In the genomic region with DNA sequence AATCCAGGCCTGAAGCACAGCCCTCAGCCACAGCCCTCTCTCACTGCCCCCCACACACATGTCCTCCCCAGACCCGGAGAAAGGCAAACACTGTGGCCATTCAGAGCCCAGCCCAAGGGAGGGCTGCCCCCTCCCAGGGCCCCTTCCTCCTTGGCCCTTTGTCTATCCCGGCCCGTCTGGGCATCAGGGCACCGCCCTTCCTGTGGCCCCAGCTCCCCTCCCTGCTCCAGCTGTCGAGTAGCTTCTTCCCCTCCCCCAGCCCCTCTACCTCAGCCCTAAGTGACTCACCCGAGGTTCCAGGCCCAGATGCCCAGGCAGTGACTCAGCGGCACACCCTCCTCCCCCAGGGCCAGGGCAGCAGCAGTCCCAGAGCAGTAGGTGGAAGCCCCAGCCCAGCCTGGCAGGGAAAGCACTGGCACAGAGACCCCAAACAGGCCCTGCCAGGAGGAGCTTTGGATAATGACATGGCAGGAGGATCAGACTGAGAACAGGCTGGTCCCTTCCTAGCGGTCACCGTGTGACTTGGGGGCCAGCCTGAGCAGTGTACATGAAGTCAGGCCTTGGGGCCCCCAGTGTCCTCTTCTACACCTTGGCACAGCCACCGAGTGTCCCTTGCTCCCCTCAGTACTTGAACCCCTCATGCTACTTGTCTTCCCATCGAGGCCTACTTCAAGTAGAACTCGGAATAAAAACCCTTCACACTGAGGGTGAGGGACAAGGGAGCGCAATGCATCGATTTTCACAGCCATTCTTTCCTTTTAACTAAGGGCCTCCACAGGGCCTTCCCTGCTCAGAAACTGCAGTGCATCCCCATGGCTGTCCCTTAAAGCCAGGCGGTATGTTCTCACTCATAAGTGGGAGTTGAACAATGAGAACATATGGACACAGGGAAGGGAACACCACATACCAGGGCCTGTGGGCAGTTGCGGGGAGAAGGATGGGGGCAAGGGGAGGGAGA, we compare ENCODE assay signal across 8 cellular contexts. TPM values are rescaled to one million over a fixed set of nuclear protein-coding genes. Genes with fewer than 3 reads are reported as not detected.
DNase-seq lines count a peak whose midpoint lies in the region; ATAC-seq and TF ChIP-seq lines count a peak whose summit lies in the region.

No MANE protein-coding gene starts in this region.

- peak overlapping the region; percentile 99 to 100 for H3K27ac ChIP-seq in coronary artery
- H3K27ac ChIP-seq in liver (ENCODE audit: low read depth in 1 of 2, low read length in 2 of 2): peak overlapping the region in 1 of 2 donors; percentile 68

- 77% methylated on average over 16 of the region's 16 CpGs for WGBS in liver

- H3K36me3 ChIP-seq in liver (ENCODE audit: control insufficient read depth in 4 of 4, insufficient read depth in 3 of 4, low read depth in 1 of 4, low read length in 3 of 4): no peaks in the 10 kb centered on the region

- peaks cover 0 to 9% (median 4%) of the 10 kb centered on the region in 4 donors for H3K4me1 ChIP-seq in liver (ENCODE audit: control insufficient read depth in 4 of 4, insufficient read depth in 4 of 4, low read length in 3 of 4)

- no peak for TF ChIP-seq RAD21 in liver (IDR thresholded peaks at IDR 0.05)

- ATAC-seq in GM21619 (IDR thresholded peaks at IDR 0.05; ENCODE audit: unreplicated experiment): peak; percentile 47

- no peaks in the 10 kb centered on the region for H3K9me3 ChIP-seq in liver (ENCODE audit: control insufficient read depth in 4 of 4, low read length in 3 of 4)

- no peaks in the 10 kb centered on the region for H3K27me3 ChIP-seq in liver (ENCODE audit: control insufficient read depth in 4 of 4, insufficient read depth in 4 of 4, low read length in 3 of 4)

- no peak for TF ChIP-seq CTCF in coronary artery (IDR thresholded peaks at IDR 0.05)
- TF ChIP-seq CTCF in liver (IDR thresholded peaks at IDR 0.05; ENCODE audit: low read depth, low read length, missing input control): no peak

- H3K9ac ChIP-seq in liver (ENCODE audit: low read depth in 1 of 2, low read length in 2 of 2): no peak overlapping the region

- DNase-seq in AG08395 (ENCODE audit: low spot score): peak; percentile 99
- peak; percentile 99 for DNase-seq in NCI-H446 treated with DMSO at 0.1 percent for 48 hours (lab: John Stamatoyannopoulos, UW)
- peak; percentile 61 to 86 for DNase-seq in activated CD4-positive, alpha-beta T cell treated with anti-CD3 and anti-CD28 coated beads, Interleukin-2, amount 50 U/mL, for 24 hours (ENCODE audit: low read depth in 1 of 2, low spot score in 1 of 2)
- peak; percentile 99 for DNase-seq in coronary artery (ENCODE audit: low spot score)
- DNase-seq in stimulated activated CD4-positive, alpha-beta T cell treated with anti-CD3 and anti-CD28 coated beads, Interleukin-4, amount 100 ng/mL, for 1 hour: peak; percentile 86
- no peak for DNase-seq in middle frontal gyrus (ENCODE audit: extremely low spot score, low spot score)

- H3K4me3 ChIP-seq in coronary artery (peak overlapping the region; percentile 57), liver (ENCODE audit: low read depth in 1 of 3, low read length in 3 of 3) (no peak overlapping the region)

TF ChIP-seq in liver, 16 proteins besides CTCF, POLR2A, EP300 and RAD21:
- TF ChIP-seq JUND (IDR thresholded peaks at IDR 0.05) (peak; percentile 89 to 92), ZBTB33 (IDR thresholded peaks at IDR 0.05) (no peak)

RNA-seq across cellular contexts. Expression of gene S100A2, which starts 1.0 kb away (rescaled TPM):
- total RNA-seq in liver: not detected
- polyA plus RNA-seq in liver: under 1 TPM; 0.22 to 0.67 TPM

RNA-seq across cellular contexts. Expression of gene S100A3, which starts 17.6 kb away (rescaled TPM):
- not detected for total RNA-seq in liver
- polyA plus RNA-seq in liver: not detected

RNA-seq across cellular contexts. Expression of gene S100A4, which starts 21.1 kb away (rescaled TPM):
- total RNA-seq in liver: 10 to 100 TPM in 1 of 2 donors, 1 to 10 TPM in 1; 4.8 to 69.8 TPM
- 10 to 100 TPM; 16.3 to 17.1 TPM for polyA plus RNA-seq in liver

RNA-seq across cellular contexts. Expression of gene S100A5, which starts 26.0 kb away (rescaled TPM):
- total RNA-seq in liver: not detected
- not detected for polyA plus RNA-seq in liver

RNA-seq across cellular contexts. Expression of gene S100A6, which starts 30.9 kb away (rescaled TPM):
- 100 to 1,000 TPM in 1 of 2 donors, 1 to 10 TPM in 1; 5.7 to 124 TPM for total RNA-seq in liver
- 10 to 100 TPM; 27.3 to 30.0 TPM for polyA plus RNA-seq in liver
